Comparison of ENCODE assay signal across 8 cellular contexts in the genomic region with DNA sequence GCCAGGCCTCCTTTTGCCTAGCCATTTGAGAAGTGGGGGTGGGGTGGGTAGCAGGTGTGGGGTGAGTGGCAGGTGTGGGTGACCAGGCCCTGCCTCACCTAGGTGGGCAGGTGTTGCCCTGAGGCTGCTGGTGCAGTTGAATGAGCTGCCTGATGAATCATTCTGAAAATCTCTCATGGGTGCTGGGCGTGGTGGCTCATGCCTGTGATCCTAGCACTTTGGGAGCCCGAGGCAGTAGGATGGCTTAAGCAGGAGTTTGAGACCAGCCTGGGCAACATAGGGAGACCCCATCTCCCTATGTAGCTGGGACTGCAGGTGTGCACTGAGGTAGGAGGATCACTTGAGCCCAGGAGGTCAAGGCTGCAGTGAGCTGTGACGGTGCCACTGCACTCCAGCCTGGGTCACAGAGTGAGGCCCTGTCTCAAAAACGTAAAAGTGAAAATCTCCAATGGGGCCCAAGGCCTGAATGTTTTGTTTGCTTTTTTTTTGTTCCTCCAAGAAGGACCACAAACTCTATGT. TPM values are rescaled to one million over a fixed set of nuclear protein-coding genes. Genes with fewer than 3 reads are reported as not detected.
A peak's percentile ranks its signal among the peaks of the same experiment; 100 is the strongest.
DNase-seq lines count a peak whose midpoint lies in the region; ATAC-seq lines count a peak whose summit lies in the region.

No MANE protein-coding gene starts in this region.

- intact Hi-C loops in right cardiac atrium (cut with DNase I) (no loop called here), left ventricle myocardium superior (cut with micrococcal nuclease) (no loop called here)

- H3K4me1 Mint-ChIP-seq in activated CD4-positive, alpha-beta T cell treated with anti-CD3 and anti-CD28 coated beads, Interleukin-2, amount 10 ng/mL, durations not matched to agents 7 days and 5 days: peaks cover 87% of the 10 kb centered on the region

- H3K27me3 ChIP-seq in right cardiac atrium (ENCODE audit: control insufficient read depth, insufficient read depth): no peaks in the 10 kb centered on the region

- H3K27ac Mint-ChIP-seq in activated CD4-positive, alpha-beta T cell treated with anti-CD3 and anti-CD28 coated beads, Interleukin-2, amount 10 ng/mL, durations not matched to agents 7 days and 5 days: peak overlapping the region; percentile 83

- H3K9me3 ChIP-seq in right cardiac atrium (ENCODE audit: control insufficient read depth, low read length): no peaks in the 10 kb centered on the region

- 75% methylated on average over 4 of the region's 4 CpGs for WGBS in right cardiac atrium

- peak overlapping the region; percentile 40 for H3K27ac ChIP-seq in right cardiac atrium (ENCODE audit: low read length)

- H3K4me3 Mint-ChIP-seq in activated CD4-positive, alpha-beta T cell treated with anti-CD3 and anti-CD28 coated beads, Interleukin-2, amount 10 ng/mL, durations not matched to agents 7 days and 5 days: peak overlapping the region; percentile 15

- peaks cover 36% of the 10 kb centered on the region for H3K4me1 ChIP-seq in right cardiac atrium (ENCODE audit: control insufficient read depth, insufficient read depth, low read length)

- H3K27me3 Mint-ChIP-seq in activated CD4-positive, alpha-beta T cell treated with anti-CD3 and anti-CD28 coated beads, Interleukin-2, amount 10 ng/mL, durations not matched to agents 7 days and 5 days: no peaks in the 10 kb centered on the region

- DNase-seq in right cardiac atrium (no peak), left ventricle myocardium superior (no peak), mesenteric fat pad (ENCODE audit: low spot score) (peak; percentile 51), mucosa of gallbladder (ENCODE audit: low spot score) (no peak), GF-D8 (lab: John Stamatoyannopoulos, UW) (no peak)
- no peak for DNase-seq in activated CD4-positive, alpha-beta T cell treated with anti-CD3 and anti-CD28 coated beads, Interleukin-2, amount 10 ng/mL, durations not matched to agents 7 days and 5 days
- no peak for DNase-seq in effector CD4-positive, alpha-beta T cell

- H3K9me3 Mint-ChIP-seq in activated CD4-positive, alpha-beta T cell treated with anti-CD3 and anti-CD28 coated beads, Interleukin-2, amount 10 ng/mL, durations not matched to agents 7 days and 5 days: no peaks in the 10 kb centered on the region

- CTCF ChIA-PET in activated CD4-positive, alpha-beta T cell treated with anti-CD3 and anti-CD28 coated beads, Interleukin-2, amount 10 ng/mL, durations not matched to agents 7 days and 5 days (lab: Charles Lee): interaction anchor here (0.8 to 4.5 kb wide), 7 partner anchors 10 to 27 kb away, joined by 3 to 37 read pairs (median 3); no protein-coding TSS in a partner anchor

- no peak overlapping the region for H3K4me3 ChIP-seq in right cardiac atrium (ENCODE audit: low read length)

- ATAC-seq in right cardiac atrium (no peak), left ventricle myocardium superior (no peak), HG03060 (IDR thresholded peaks at IDR 0.05; ENCODE audit: low read depth, unreplicated experiment) (peak; percentile 34)

- peaks cover 81% of the 10 kb centered on the region for H3K36me3 Mint-ChIP-seq in activated CD4-positive, alpha-beta T cell treated with anti-CD3 and anti-CD28 coated beads, Interleukin-2, amount 10 ng/mL, durations not matched to agents 7 days and 5 days (ENCODE audit: low read depth)

- POLR2A ChIA-PET in activated CD4-positive, alpha-beta T cell treated with anti-CD3 and anti-CD28 coated beads, Interleukin-2, amount 10 ng/mL, durations not matched to agents 7 days and 5 days (lab: Charles Lee): interaction anchor here (0.8 to 1.2 kb wide), 2 partner anchors 15 to 26 kb away, joined by 3 read pairs; no protein-coding TSS in a partner anchor

RNA-seq across cellular contexts. Expression of a gene that starts 17.7 kb away (rescaled TPM):
- total RNA-seq in right cardiac atrium (10 to 100 TPM; 24.4 to 44.1 (median 34.1) TPM), left ventricle myocardium superior (41.2 TPM), mesenteric fat pad (177 TPM), mucosa of gallbladder (124 TPM)
- polyA plus RNA-seq in right cardiac atrium: 27.6 TPM
- 100 to 1,000 TPM; 127 to 143 TPM for total RNA-seq in activated CD4-positive, alpha-beta T cell treated with anti-CD3 and anti-CD28 coated beads, Interleukin-2, amount 10 ng/mL, durations not matched to agents 7 days and 5 days
